Comparison of ENCODE assay signal across 14 cellular contexts in the genomic region with DNA sequence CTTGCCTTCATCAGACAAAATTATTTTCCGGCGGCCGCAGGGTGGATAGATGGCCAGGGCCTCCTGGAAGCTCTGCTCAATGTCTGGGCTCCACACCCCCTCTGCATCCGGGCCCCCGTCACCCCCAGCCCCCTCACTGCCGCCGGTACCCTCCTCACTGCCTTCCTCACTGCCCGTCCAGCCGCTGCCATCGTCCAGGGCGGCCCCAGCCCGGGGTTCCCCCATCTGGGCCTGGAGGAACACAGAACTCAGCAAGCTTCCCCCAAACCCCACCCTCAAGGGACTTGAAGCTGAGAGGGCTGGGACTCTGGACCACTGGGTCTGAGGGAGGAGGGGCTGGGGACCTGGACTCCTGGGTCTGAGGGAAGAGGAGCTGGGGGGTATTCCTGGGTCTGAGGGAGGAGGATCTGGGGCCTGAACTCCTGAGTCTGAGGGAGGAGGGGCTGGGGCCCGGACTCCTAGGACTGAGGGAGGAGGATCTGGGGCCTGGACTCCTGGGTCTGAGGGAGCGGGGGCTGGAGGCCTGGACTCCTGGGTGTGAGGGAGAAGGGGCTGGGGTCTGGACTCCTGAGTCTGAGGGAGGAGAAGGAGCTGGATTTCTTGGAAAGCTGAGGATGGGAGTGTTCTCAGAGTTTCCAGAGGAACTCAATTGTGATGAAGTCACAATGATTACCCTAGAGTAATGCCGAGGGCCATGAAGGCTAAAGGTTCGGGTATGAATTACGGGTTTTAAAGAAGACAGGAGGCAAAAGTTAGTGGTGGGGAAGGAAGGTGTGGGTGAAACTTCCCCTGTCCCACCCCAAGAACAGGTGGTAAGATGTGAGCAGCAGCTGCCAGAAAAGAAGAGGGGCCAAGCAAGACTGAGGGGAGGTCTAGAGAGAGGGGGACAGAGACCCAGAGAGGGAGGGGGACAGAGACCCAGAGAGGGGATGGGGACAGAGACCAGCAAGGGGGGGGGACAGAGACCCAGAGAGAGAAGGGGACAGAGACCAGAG. TPM values are rescaled to one million over a fixed set of nuclear protein-coding genes. Genes with fewer than 3 reads are reported as not detected.
DNase-seq lines count a peak whose midpoint lies in the region; ATAC-seq and TF ChIP-seq lines count a peak whose summit lies in the region.
"Had no signal": no experiment of that assay in that cellular context is flagged by ENCODE, and none has a peak within 500 bp of the region (broad histone marks: within the 10 kb centered on the region; RNA-seq: fewer than 3 reads in every experiment).

No MANE protein-coding gene starts in this region.

- 61 to 74% (median 72%) methylated on average over 16 to 17 of the region's 17 CpGs for WGBS in spleen, 5 donors

- H3K27me3 Mint-ChIP-seq in WTC11 (ENCODE audit: low read depth): no peaks in the 10 kb centered on the region; the same call in 1 of the 2 replicates

- CTCF ChIA-PET in WTC11 (lab: Charles Lee): no interaction called here

- H3K27me3 ChIP-seq in H7 (ENCODE audit: control insufficient read depth, insufficient read depth, low read length): no peaks in the 10 kb centered on the region
- peaks cover 0 to 48% (median 9%) of the 10 kb centered on the region in 7 donors for H3K27me3 ChIP-seq in spleen (replicated peaks in 1 of 7)
- no peaks in the 10 kb centered on the region for H3K27me3 ChIP-seq in SJCRH30

- H3K4me1 ChIP-seq in spleen (peaks cover 12 to 84% (median 59%) of the 10 kb centered on the region in 6 donors), SJCRH30 (no peaks in the 10 kb centered on the region)

- H3K9me3 ChIP-seq in iPS-18c (ENCODE audit: control insufficient read depth, insufficient read depth, low read length): no peaks in the 10 kb centered on the region
- no peaks in the 10 kb centered on the region for H3K9me3 ChIP-seq in spleen
- H3K9me3 ChIP-seq in SJCRH30 (replicated peaks): no peaks in the 10 kb centered on the region

- peaks cover 32% of the 10 kb centered on the region for H3K36me3 Mint-ChIP-seq in WTC11

- TF ChIP-seq CTCF in WTC11 (IDR thresholded peaks at IDR 0.05): no peak
- TF ChIP-seq CTCF in spleen (IDR thresholded peaks at IDR 0.05 in 8 of 11, conservative IDR thresholded peaks at IDR 0.05 in 3 of 11): no peak

- H3K36me3 ChIP-seq in H7 (replicated peaks; ENCODE audit: control insufficient read depth, insufficient read depth, low read length): peaks cover 23% of the 10 kb centered on the region
- H3K36me3 ChIP-seq in spleen: peaks cover 0 to 24% (median 0%) of the 10 kb centered on the region in 6 donors
- peaks cover 30% of the 10 kb centered on the region for H3K36me3 ChIP-seq in SJCRH30

- DNase-seq in H7 (peak; percentile 50), WTC11 (ENCODE audit: low spot score) (no peak), spleen (no peak), SJCRH30 (no peak), DMS153 treated with DMSO at 0.1 percent for 48 hours (lab: John Stamatoyannopoulos, UW; ENCODE audit: unreplicated experiment) (no peak)
- no peak for DNase-seq in stimulated activated CD4-positive, alpha-beta T cell treated with anti-CD3 and anti-CD28 coated beads, Interleukin-4, amount 100 ng/mL, for 4 hours
- DNase-seq: activated CD4-positive, alpha-beta T cell treated with anti-CD3 and anti-CD28 coated beads, Interleukin-2, amount 50 U/mL, for 1 hour; activated naive CD4-positive, alpha-beta T cell treated with anti-CD3 and anti-CD28 coated beads for 36 hours; DMS153; kidney glomerular epithelial cell; retina; Right ventricle myocardium superior had no signal

- POLR2A ChIA-PET in WTC11 (lab: Charles Lee): no interaction called here

- peak overlapping the region; percentile 96 for H3K27ac Mint-ChIP-seq in WTC11
- H3K27ac Mint-ChIP-seq: activated naive CD4-positive, alpha-beta T cell treated with anti-CD3 and anti-CD28 coated beads for 36 hours had no signal

- TF ChIP-seq POLR2A in spleen (IDR thresholded peaks at IDR 0.05): no peak

- H3K4me3 ChIP-seq in H7 (ENCODE audit: insufficient read depth, low read depth, low read length): no peak overlapping the region
- peak overlapping the region; percentile 97 for H3K4me3 ChIP-seq in iPS-18c (ENCODE audit: insufficient read depth, low read depth, low read length)
- H3K4me3 ChIP-seq in spleen: no peak overlapping the region
- no peak overlapping the region for H3K4me3 ChIP-seq in SJCRH30

- H3K9me3 Mint-ChIP-seq in WTC11: no peaks in the 10 kb centered on the region
- H3K9me3 Mint-ChIP-seq: activated naive CD4-positive, alpha-beta T cell treated with anti-CD3 and anti-CD28 coated beads for 36 hours had no signal

- ATAC-seq in WTC11: no peak
- ATAC-seq in GM18868 (IDR thresholded peaks at IDR 0.05; ENCODE audit: unreplicated experiment): no peak

- intact Hi-C loops in spleen (cut with DNase I; ENCODE audit: low total_unique reads): no loop called here

- H3K4me1 Mint-ChIP-seq in WTC11: peaks cover 13% of the 10 kb centered on the region

- no peak overlapping the region for H3K4me3 Mint-ChIP-seq in WTC11
- H3K4me3 Mint-ChIP-seq: activated naive CD4-positive, alpha-beta T cell treated with anti-CD3 and anti-CD28 coated beads for 36 hours had no signal

- H3K27ac ChIP-seq in spleen (peak overlapping the region in 5 of 8 donors; percentile 32 to 91 (median 60)), SJCRH30 (no peak overlapping the region)

TF ChIP-seq in WTC11, 78 proteins besides CTCF, POLR2A, EP300 and RAD21 (continues in another document):
- TF ChIP-seq JUN (CRISPR knock-in tag; IDR thresholded peaks at IDR 0.05): no peak
- TF ChIP-seq NR2C2 (CRISPR knock-in tag; IDR thresholded peaks at IDR 0.05): no peak
- TF ChIP-seq, protein P1, sequence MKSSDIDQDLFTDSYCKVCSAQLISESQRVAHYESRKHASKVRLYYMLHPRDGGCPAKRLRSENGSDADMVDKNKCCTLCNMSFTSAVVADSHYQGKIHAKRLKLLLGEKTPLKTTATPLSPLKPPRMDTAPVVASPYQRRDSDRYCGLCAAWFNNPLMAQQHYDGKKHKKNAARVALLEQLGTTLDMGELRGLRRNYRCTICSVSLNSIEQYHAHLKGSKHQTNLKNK (CRISPR knock-in tag; IDR thresholded peaks at IDR 0.05): no peak
- TF ChIP-seq NFE2L1 (CRISPR knock-in tag; IDR thresholded peaks at IDR 0.05): no peak
- TF ChIP-seq, protein P2, sequence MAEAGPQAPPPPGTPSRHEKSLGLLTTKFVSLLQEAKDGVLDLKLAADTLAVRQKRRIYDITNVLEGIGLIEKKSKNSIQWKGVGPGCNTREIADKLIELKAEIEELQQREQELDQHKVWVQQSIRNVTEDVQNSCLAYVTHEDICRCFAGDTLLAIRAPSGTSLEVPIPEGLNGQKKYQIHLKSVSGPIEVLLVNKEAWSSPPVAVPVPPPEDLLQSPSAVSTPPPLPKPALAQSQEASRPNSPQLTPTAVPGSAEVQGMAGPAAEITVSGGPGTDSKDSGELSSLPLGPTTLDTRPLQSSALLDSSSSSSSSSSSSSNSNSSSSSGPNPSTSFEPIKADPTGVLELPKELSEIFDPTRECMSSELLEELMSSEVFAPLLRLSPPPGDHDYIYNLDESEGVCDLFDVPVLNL (CRISPR knock-in tag; IDR thresholded peaks at IDR 0.05; ENCODE audit: borderline replicate concordance, low read depth): no peak
- TF ChIP-seq, protein P3, sequence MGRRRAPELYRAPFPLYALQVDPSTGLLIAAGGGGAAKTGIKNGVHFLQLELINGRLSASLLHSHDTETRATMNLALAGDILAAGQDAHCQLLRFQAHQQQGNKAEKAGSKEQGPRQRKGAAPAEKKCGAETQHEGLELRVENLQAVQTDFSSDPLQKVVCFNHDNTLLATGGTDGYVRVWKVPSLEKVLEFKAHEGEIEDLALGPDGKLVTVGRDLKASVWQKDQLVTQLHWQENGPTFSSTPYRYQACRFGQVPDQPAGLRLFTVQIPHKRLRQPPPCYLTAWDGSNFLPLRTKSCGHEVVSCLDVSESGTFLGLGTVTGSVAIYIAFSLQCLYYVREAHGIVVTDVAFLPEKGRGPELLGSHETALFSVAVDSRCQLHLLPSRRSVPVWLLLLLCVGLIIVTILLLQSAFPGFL (CRISPR knock-in tag; IDR thresholded peaks at IDR 0.05; ENCODE audit: borderline replicate concordance): no peak
- TF ChIP-seq, protein P4, sequence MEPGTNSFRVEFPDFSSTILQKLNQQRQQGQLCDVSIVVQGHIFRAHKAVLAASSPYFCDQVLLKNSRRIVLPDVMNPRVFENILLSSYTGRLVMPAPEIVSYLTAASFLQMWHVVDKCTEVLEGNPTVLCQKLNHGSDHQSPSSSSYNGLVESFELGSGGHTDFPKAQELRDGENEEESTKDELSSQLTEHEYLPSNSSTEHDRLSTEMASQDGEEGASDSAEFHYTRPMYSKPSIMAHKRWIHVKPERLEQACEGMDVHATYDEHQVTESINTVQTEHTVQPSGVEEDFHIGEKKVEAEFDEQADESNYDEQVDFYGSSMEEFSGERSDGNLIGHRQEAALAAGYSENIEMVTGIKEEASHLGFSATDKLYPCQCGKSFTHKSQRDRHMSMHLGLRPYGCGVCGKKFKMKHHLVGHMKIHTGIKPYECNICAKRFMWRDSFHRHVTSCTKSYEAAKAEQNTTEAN (CRISPR knock-in tag; IDR thresholded peaks at IDR 0.05): no peak
- no peak for TF ChIP-seq OVOL2 (CRISPR knock-in tag; IDR thresholded peaks at IDR 0.05; ENCODE audit: borderline replicate concordance)

RNA-seq across cellular contexts. Expression of a gene that starts 2.1 kb away (rescaled TPM):
- 110 and 155 TPM in 2 replicates for total RNA-seq in H7 (2014; rRNA removed; shearing (Covaris generic))
- total RNA-seq in WTC11 (2021) (104 to 106 TPM (median 104 TPM) in 3 replicates), spleen (10 to 100 TPM in 6 of 7 donors, 1 to 10 TPM in 1; 8.9 to 24.7 (median 15.8) TPM)
- polyA plus RNA-seq in spleen: 1 to 10 TPM; 5.8 to 8.4 (median 5.8) TPM
- 72.1 and 72.3 TPM in 2 replicates for total RNA-seq in SJCRH30 (2014; rRNA removed; shearing (Covaris generic))

RNA-seq across cellular contexts. Expression of a gene that starts 3.5 kb away (rescaled TPM):
- total RNA-seq in H7 (2014; rRNA removed; shearing (Covaris generic)): 3.6 and 4.3 TPM in 2 replicates
- 2.4 to 3.0 TPM (median 2.9 TPM) in 3 replicates for total RNA-seq in WTC11 (2021)
- under 1 TPM in 2 of 7 donors, not detected in 5; 0.57 to 0.79 TPM for total RNA-seq in spleen
- 1 to 10 TPM in 1 of 3 donors, under 1 TPM in 1, not detected in 1; 0.57 to 1.1 TPM for polyA plus RNA-seq in spleen
- 0.13 and 0.24 TPM in 2 replicates for total RNA-seq in SJCRH30 (2014; rRNA removed; shearing (Covaris generic))
- total RNA-seq: activated naive CD4-positive, alpha-beta T cell treated with anti-CD3 and anti-CD28 coated beads for 36 hours; Right ventricle myocardium superior had no signal

RNA-seq across cellular contexts. Expression of a gene that starts 24.9 kb away (rescaled TPM):
- total RNA-seq in H7 (2014; rRNA removed; shearing (Covaris generic)): 0.44 TPM in 1 of 2 replicates, not detected in the other
- total RNA-seq in WTC11 (2021): 0.27 to 1.6 TPM (median 1.2 TPM) in 3 replicates
- 100 to 1,000 TPM; 297 to 516 (median 398) TPM for total RNA-seq in spleen
- 100 to 1,000 TPM; 401 to 452 (median 405) TPM for polyA plus RNA-seq in spleen
- not detected in 2 replicates for total RNA-seq in SJCRH30 (2014; rRNA removed; shearing (Covaris generic))

RNA-seq across cellular contexts. Expression of a gene that starts 27.9 kb away (rescaled TPM):
- total RNA-seq in H7 (2014; rRNA removed; shearing (Covaris generic)): 0.21 and 0.26 TPM in 2 replicates
- total RNA-seq in WTC11 (2021): 0.14 to 0.42 TPM in 2 of 3 replicates, not detected in the other
- under 1 TPM in 1 of 7 donors, not detected in 6; 0.41 TPM for total RNA-seq in spleen
- polyA plus RNA-seq in spleen: under 1 TPM; 0.11 to 0.32 (median 0.19) TPM
- total RNA-seq in SJCRH30 (2014; rRNA removed; shearing (Covaris generic)): not detected in 2 replicates
- total RNA-seq: Right ventricle myocardium superior had no signal

RNA-seq across cellular contexts. Expression of a gene that starts 35.2 kb away (rescaled TPM):
- total RNA-seq in H7 (2014; rRNA removed; shearing (Covaris generic)): 0.24 and 4.3 TPM in 2 replicates
- total RNA-seq in WTC11 (2021): 1.5 to 2.2 TPM (median 2.1 TPM) in 3 replicates
- 1 to 10 TPM; 2.1 to 6.9 (median 5.0) TPM for total RNA-seq in spleen
- 1 to 10 TPM; 2.7 to 5.0 (median 2.7) TPM for polyA plus RNA-seq in spleen
- total RNA-seq in SJCRH30 (2014; rRNA removed; shearing (Covaris generic)): 0.33 and 0.40 TPM in 2 replicates

Comparison
In these comparisons a context has a peak if more than half of its experiments do, and no peak if none do; other contexts are left out.
1. RNA of a gene that starts 24.9 kb away (total RNA-seq): 297 to 516 TPM in spleen; 0.27 to 1.6 TPM in WTC11, not detected in SJCRH30 and 0.44 TPM in H7; every median in the first group is over 100 times any median in the second.